8 cellular contexts compared by ENCODE assay signal in genomic region chr16:29815032-29815721, GRCh38. TPM values are rescaled to one million over a fixed set of nuclear protein-coding genes. Genes with fewer than 3 reads are reported as not detected.
A peak's percentile ranks its signal among the peaks of the same experiment; 100 is the strongest.
DNase-seq lines count a peak whose midpoint lies in the region; ATAC-seq, FAIRE-seq and TF ChIP-seq lines count a peak whose summit lies in the region.

No MANE protein-coding gene starts in this region.

- DNase-seq in GM12864 (ENCODE audit: low read depth): no peak
- DNase-seq in NT2/D1 (ENCODE audit: low read depth, low spot score): no peak
- peak in 2 of 4 experiments; percentile 30 to 43 for DNase-seq in K562 (ENCODE audit: extremely low read depth in 1 of 4, low spot score in 3 of 4)
- DNase-seq in left colon: peak; percentile 59 to 68
- DNase-seq in stomach: no peak
- DNase-seq in activated CD4-positive, CD25-positive, alpha-beta regulatory T cell treated with anti-CD3 and anti-CD28 coated beads, Interleukin-2, amount 50 U/mL, for 72 hours: no peak

- CTCF ChIA-PET in K562 (lab: Yijun Ruan, JAX; ENCODE audit: low intra/inter-chr PET ratio): interaction anchor here (0.7 to 1.9 kb wide), 2 partner anchors 115 to 208 kb away, joined by 5 read pairs; partner anchors contain the start of gene C16orf92

- ATAC-seq in K562 (no peak), left colon (no peak), HG03280 (IDR thresholded peaks at IDR 0.05; ENCODE audit: unreplicated experiment) (no peak), GM18498 (IDR thresholded peaks at IDR 0.05; ENCODE audit: unreplicated experiment) (no peak)

- peak overlapping the region; percentile 95 for H2AFZ ChIP-seq in K562 (ENCODE audit: low read depth, low read length)

- POLR2A ChIA-PET in K562 (lab: Yijun Ruan, JAX): interaction anchor here (0.6 to 2.5 kb wide), 9 partner anchors 8 to 250 kb away, joined by 3 to 8 read pairs (median 4); partner anchors contain the start of gene MAZ

- no peaks in the 10 kb centered on the region for H3K9me1 ChIP-seq in K562 (ENCODE audit: control insufficient read depth, insufficient read depth, low read length)

- intact Hi-C loops in K562 (cut with micrococcal nuclease) (loop anchor here (5.0 to 10.0 kb wide), 2 partner anchors 113 to 210 kb away; partner anchors contain the start of gene C16orf92), left colon (cut with DNase I, micrococcal nuclease) (no loop called here), stomach (cut with DNase I; ENCODE audit: low total_unique reads) (no loop called here)

- TF ChIP-seq EP300 in K562 (IDR thresholded peaks at IDR 0.05; ENCODE audit: low read length): no peak
- TF ChIP-seq EP300 in stomach (IDR thresholded peaks at IDR 0.05): no peak

- peaks cover 9% of the 10 kb centered on the region; the same call in 1 of the 2 replicates for H4K20me1 ChIP-seq in K562 (replicated peaks; ENCODE audit: control insufficient read depth, insufficient read depth, low read length)

- WGBS in K562 (ENCODE audit: insufficient coverage, low coverage, missing lambda C conversion rate): 11% methylated on average over 32 of the region's 39 CpGs
- WGBS in stomach, 5 donors: 4 to 7% (median 6%) methylated on average over 37 to 39 of the region's 39 CpGs

- no peak for TF ChIP-seq CTCF in GM12864 (IDR thresholded peaks at IDR 0.05; ENCODE audit: low read depth, low read length, missing control alignments)
- no peak for TF ChIP-seq CTCF in K562 (IDR thresholded peaks at IDR 0.05 in 2 of 3, conservative IDR thresholded peaks at IDR 0.05 in 1 of 3; ENCODE audit: insufficient read depth in 2 of 3, low read depth in 1 of 3, low read length in 3 of 3)
- TF ChIP-seq CTCF in stomach (IDR thresholded peaks at IDR 0.05): no peak

- H3K27ac ChIP-seq in K562 (ENCODE audit: extremely low read depth, low read depth, low read length) (peak overlapping the region; percentile 71; the same call in 2 of the 3 replicates), stomach (peak overlapping the region; percentile 12 to 98 (median 96))

- no peak for TF ChIP-seq RAD21 in K562 (CRISPR knock-in tag; conservative IDR thresholded peaks at IDR 0.05 in 1 of 2, IDR thresholded peaks at IDR 0.05 in 1 of 2)

- H3K36me3 ChIP-seq in NT2/D1 (ENCODE audit: insufficient read depth, insufficient read length, low read length) (peaks cover 30% of the 10 kb centered on the region), K562 (ENCODE audit: control insufficient read depth, insufficient read depth, low read length) (peaks cover 30% of the 10 kb centered on the region), stomach (peaks cover 0 to 23% (median 19%) of the 10 kb centered on the region in 4 donors)

- peak overlapping the region; percentile 86 for H3K9ac ChIP-seq in NT2/D1 (ENCODE audit: insufficient read length, low read depth)
- peak overlapping the region; percentile 62 to 88 for H3K9ac ChIP-seq in K562 (ENCODE audit: insufficient read depth in 1 of 2, low read depth in 2 of 2, low read length in 2 of 2)

- TF ChIP-seq POLR2A in K562 (conservative IDR thresholded peaks at IDR 0.05) (no peak), stomach (IDR thresholded peaks at IDR 0.05) (no peak)

- H3K4me2 ChIP-seq in K562 (ENCODE audit: insufficient read depth, low read length): peak overlapping the region; percentile 72

- peak overlapping the region; percentile 89 for H3K4me3 ChIP-seq in GM12864 (ENCODE audit: low read depth, low read length)
- H3K4me3 ChIP-seq in NT2/D1 (ENCODE audit: insufficient read length, low read depth): peak overlapping the region; percentile 92
- peak overlapping the region; percentile 68 for H3K4me3 ChIP-seq in K562
- H3K4me3 ChIP-seq in stomach: peak overlapping the region; percentile 64 to 87 (median 71)

- TSS peak; percentile 57 for BruUV-seq in K562 (replicated peaks; lab: Mats Ljungman, UMichigan)

- no peaks in the 10 kb centered on the region for H3K27me3 ChIP-seq in NT2/D1 (ENCODE audit: insufficient read depth, insufficient read length)
- no peaks in the 10 kb centered on the region for H3K27me3 ChIP-seq in K562 (ENCODE audit: control insufficient read depth in 2 of 2, insufficient read depth in 2 of 2, low read length in 2 of 2)
- peaks cover 0 to 22% (median 0%) of the 10 kb centered on the region in 3 donors for H3K27me3 ChIP-seq in stomach

- H3K79me2 ChIP-seq in K562 (ENCODE audit: control insufficient read depth, insufficient read depth, low read length): peaks cover 27% of the 10 kb centered on the region

- in situ Hi-C loops in K562 (cut with MboI): no loop called here

- H3K9me3 ChIP-seq in NT2/D1 (ENCODE audit: insufficient read depth, low read length) (no peaks in the 10 kb centered on the region), K562 (replicated peaks; ENCODE audit: control insufficient read depth, insufficient read depth, low read depth, low read length) (no peaks in the 10 kb centered on the region), stomach (no peaks in the 10 kb centered on the region)

- FAIRE-seq in K562 (lab: Jason Lieb, UNC): peak; percentile 32

- H3K4me1 ChIP-seq in NT2/D1 (ENCODE audit: insufficient read depth, insufficient read length): peaks cover 25% of the 10 kb centered on the region
- H3K4me1 ChIP-seq in K562 (replicated peaks in 1 of 2; ENCODE audit: control insufficient read depth in 2 of 2, insufficient read depth in 2 of 2, low read length in 2 of 2): peaks cover 30 to 73% of the 10 kb centered on the region in 2 experiments
- peaks cover 55 to 90% (median 88%) of the 10 kb centered on the region in 4 donors for H3K4me1 ChIP-seq in stomach

RNA-seq across cellular contexts. Expression of gene PAGR1, which starts 0.8 kb away (rescaled TPM):
- 8.4 and 14.4 TPM in 2 replicates for total RNA-seq in K562 (2011; cell fraction: chromatin; rRNA removed; ENCODE audit: low replicate concordance)
- 14.2 and 16.0 TPM in 2 replicates for total RNA-seq in K562 (2011; cell fraction: nucleolus; rRNA removed)
- total RNA-seq in K562 (2011; cell fraction: nucleoplasm; rRNA removed): 11.1 and 12.8 TPM in 2 replicates
- 58.2 and 68.3 TPM in 2 replicates for total RNA-seq in K562 (2014; rRNA removed)
- total RNA-seq in K562 (2014; rRNA removed; fragmentation: Illumina TruSeq; extraction: Trizol): 16.5 and 16.8 TPM in 2 replicates
- 40.7 and 42.2 TPM in 2 replicates for total RNA-seq in K562 (2015; rRNA removed; fragmentation: Illumina TruSeq; extraction: Trizol)
- total RNA-seq in K562 (2021): 33.3 and 36.0 TPM in 2 replicates
- polyA plus RNA-seq in K562 (2011; rRNA removed): 15.4 and 16.6 TPM in 2 replicates
- polyA plus RNA-seq in K562 (2011; cell fraction: cytosol; rRNA removed): 16.9 and 23.2 TPM in 2 replicates
- 11.9 and 16.8 TPM in 2 replicates for polyA plus RNA-seq in K562 (2011; cell fraction: nucleus; rRNA removed)
- polyA plus RNA-seq in K562 (2012): 21.5 and 32.5 TPM in 2 replicates
- 15.7 and 26.0 TPM in 2 replicates for polyA plus RNA-seq in K562 (2014; fragmentation: Illumina TruSeq; extraction: Trizol)
- 1 to 10 TPM; 1.4 to 4.5 TPM for polyA plus RNA-seq in K562 (2014; fragmentation: Nextera tagmentation; extraction: Ambion mirVana)
- 42.8 and 51.3 TPM in 2 replicates for polyA plus RNA-seq in K562 (2014; rRNA removed)
- 5.3 and 7.0 TPM in 2 replicates for polyA minus RNA-seq in K562 (2011; rRNA and poly(A)+ RNA removed)
- 7.3 and 12.9 TPM in 2 replicates for polyA minus RNA-seq in K562 (2011; cell fraction: cytosol; rRNA and poly(A)+ RNA removed)
- polyA minus RNA-seq in K562 (2011; cell fraction: nucleus; rRNA and poly(A)+ RNA removed): 10.0 and 13.6 TPM in 2 replicates
- total RNA-seq in left colon: 10 to 100 TPM; 16.8 to 17.4 TPM
- total RNA-seq in stomach: 100 to 1,000 TPM in 1 of 5 donors, 10 to 100 TPM in 3, 1 to 10 TPM in 1; 7.1 to 124 (median 19.8) TPM
- polyA plus RNA-seq in stomach: 10 to 100 TPM; 24.0 to 31.6 (median 27.1) TPM

RNA-seq across cellular contexts. Expression of gene PRRT2, which starts 3.2 kb away (rescaled TPM):
- 2.5 and 4.2 TPM in 2 replicates for total RNA-seq in K562 (2011; cell fraction: chromatin; rRNA removed; ENCODE audit: low replicate concordance)
- 1.7 and 2.8 TPM in 2 replicates for total RNA-seq in K562 (2011; cell fraction: nucleolus; rRNA removed)
- total RNA-seq in K562 (2011; cell fraction: nucleoplasm; rRNA removed): 2.1 and 6.5 TPM in 2 replicates
- total RNA-seq in K562 (2014; rRNA removed) (0.16 and 0.27 TPM in 2 replicates), K562 (2014; rRNA removed; fragmentation: Illumina TruSeq; extraction: Trizol) (0.11 TPM in 1 of 2 replicates, not detected in the other), K562 (2015; rRNA removed; fragmentation: Illumina TruSeq; extraction: Trizol) (0.25 and 0.38 TPM in 2 replicates), K562 (2021) (0.69 and 1.2 TPM in 2 replicates), left colon (1 to 10 TPM; 1.3 to 2.0 TPM), stomach (10 to 100 TPM in 1 of 5 donors, 1 to 10 TPM in 2, not detected in 2; 4.0 to 17.4 (median 4.6) TPM)
- polyA plus RNA-seq in K562 (2011; rRNA removed) (0.42 and 0.96 TPM in 2 replicates), K562 (2014; fragmentation: Illumina TruSeq; extraction: Trizol) (0.28 and 0.46 TPM in 2 replicates), K562 (2014; fragmentation: Nextera tagmentation; extraction: Ambion mirVana) (not detected), K562 (2014; rRNA removed) (0.81 and 1.0 TPM in 2 replicates), stomach (under 1 TPM in 2 of 3 donors, not detected in 1; 0.62 to 0.83 TPM)
- polyA plus RNA-seq in K562 (2011; cell fraction: cytosol; rRNA removed): 0.48 and 0.60 TPM in 2 replicates
- polyA plus RNA-seq in K562 (2011; cell fraction: nucleus; rRNA removed): 9.4 and 12.9 TPM in 2 replicates
- polyA plus RNA-seq in K562 (2012): 0.72 and 1.4 TPM in 2 replicates
- 0.25 and 0.30 TPM in 2 replicates for polyA minus RNA-seq in K562 (2011; rRNA and poly(A)+ RNA removed)
- polyA minus RNA-seq in K562 (2011; cell fraction: cytosol; rRNA and poly(A)+ RNA removed): not detected in 2 replicates
- polyA minus RNA-seq in K562 (2011; cell fraction: nucleus; rRNA and poly(A)+ RNA removed): 1.3 and 1.6 TPM in 2 replicates

RNA-seq across cellular contexts. Expression of gene MVP, which starts 5.1 kb away (rescaled TPM):
- 2.1 and 2.7 TPM in 2 replicates for total RNA-seq in K562 (2011; cell fraction: chromatin; rRNA removed; ENCODE audit: low replicate concordance)
- total RNA-seq in K562 (2011; cell fraction: nucleolus; rRNA removed): 0.83 and 2.1 TPM in 2 replicates
- 1.6 and 6.8 TPM in 2 replicates for total RNA-seq in K562 (2011; cell fraction: nucleoplasm; rRNA removed)
- total RNA-seq in K562 (2014; rRNA removed) (0.53 and 1.00 TPM in 2 replicates), K562 (2014; rRNA removed; fragmentation: Illumina TruSeq; extraction: Trizol) (0.41 and 0.65 TPM in 2 replicates), K562 (2015; rRNA removed; fragmentation: Illumina TruSeq; extraction: Trizol) (0.76 and 0.98 TPM in 2 replicates), K562 (2021) (1.4 and 1.9 TPM in 2 replicates), left colon (100 to 1,000 TPM; 467 to 578 TPM), stomach (100 to 1,000 TPM in 4 of 5 donors, 10 to 100 TPM in 1; 92.2 to 453 (median 154) TPM)
- polyA plus RNA-seq in K562 (2011; rRNA removed) (0.39 and 1.1 TPM in 2 replicates), K562 (2014; fragmentation: Illumina TruSeq; extraction: Trizol) (0.43 and 0.69 TPM in 2 replicates), K562 (2014; fragmentation: Nextera tagmentation; extraction: Ambion mirVana) (not detected), K562 (2014; rRNA removed) (0.66 and 1.1 TPM in 2 replicates), stomach (100 to 1,000 TPM; 101 to 122 (median 116) TPM)
- polyA plus RNA-seq in K562 (2011; cell fraction: cytosol; rRNA removed): 0.21 and 0.86 TPM in 2 replicates
- polyA plus RNA-seq in K562 (2011; cell fraction: nucleus; rRNA removed): 2.9 and 3.4 TPM in 2 replicates
- 2.1 and 3.5 TPM in 2 replicates for polyA plus RNA-seq in K562 (2012)
- 0.53 and 1.0 TPM in 2 replicates for polyA minus RNA-seq in K562 (2011; rRNA and poly(A)+ RNA removed)
- polyA minus RNA-seq in K562 (2011; cell fraction: cytosol; rRNA and poly(A)+ RNA removed): 2.4 and 2.7 TPM in 2 replicates
- 0.94 and 2.2 TPM in 2 replicates for polyA minus RNA-seq in K562 (2011; cell fraction: nucleus; rRNA and poly(A)+ RNA removed)

RNA-seq across cellular contexts. Expression of gene MAZ, which starts 8.8 kb away (rescaled TPM):
- 95.3 and 227 TPM in 2 replicates for total RNA-seq in K562 (2011; cell fraction: chromatin; rRNA removed; ENCODE audit: low replicate concordance)
- total RNA-seq in K562 (2011; cell fraction: nucleolus; rRNA removed): 242 and 255 TPM in 2 replicates
- total RNA-seq in K562 (2011; cell fraction: nucleoplasm; rRNA removed): 165 and 167 TPM in 2 replicates
- total RNA-seq in K562 (2014; rRNA removed): 414 and 504 TPM in 2 replicates
- total RNA-seq in K562 (2014; rRNA removed; fragmentation: Illumina TruSeq; extraction: Trizol): 196 and 250 TPM in 2 replicates
- 378 and 386 TPM in 2 replicates for total RNA-seq in K562 (2015; rRNA removed; fragmentation: Illumina TruSeq; extraction: Trizol)
- 518 and 532 TPM in 2 replicates for total RNA-seq in K562 (2021)
- 216 and 275 TPM in 2 replicates for polyA plus RNA-seq in K562 (2011; rRNA removed)
- 302 and 460 TPM in 2 replicates for polyA plus RNA-seq in K562 (2011; cell fraction: cytosol; rRNA removed)
- 274 and 319 TPM in 2 replicates for polyA plus RNA-seq in K562 (2011; cell fraction: nucleus; rRNA removed)
- polyA plus RNA-seq in K562 (2012): 576 and 597 TPM in 2 replicates
- polyA plus RNA-seq in K562 (2014; fragmentation: Illumina TruSeq; extraction: Trizol): 420 and 592 TPM in 2 replicates
- 10 to 100 TPM; 45.4 to 59.3 TPM for polyA plus RNA-seq in K562 (2014; fragmentation: Nextera tagmentation; extraction: Ambion mirVana)
- 225 and 259 TPM in 2 replicates for polyA plus RNA-seq in K562 (2014; rRNA removed)
- polyA minus RNA-seq in K562 (2011; rRNA and poly(A)+ RNA removed): 238 and 356 TPM in 2 replicates
- polyA minus RNA-seq in K562 (2011; cell fraction: cytosol; rRNA and poly(A)+ RNA removed): 360 and 377 TPM in 2 replicates
- polyA minus RNA-seq in K562 (2011; cell fraction: nucleus; rRNA and poly(A)+ RNA removed): 72.8 and 95.2 TPM in 2 replicates
- 100 to 1,000 TPM; 252 to 365 TPM for total RNA-seq in left colon
- total RNA-seq in stomach: 100 to 1,000 TPM in 4 of 5 donors, 10 to 100 TPM in 1; 11.7 to 865 (median 117) TPM
- 100 to 1,000 TPM in 2 of 3 donors, 10 to 100 TPM in 1; 79.9 to 160 (median 102) TPM for polyA plus RNA-seq in stomach

RNA-seq across cellular contexts. Expression of gene KIF22, which starts 24.6 kb away (rescaled TPM):
- total RNA-seq in K562 (2011; cell fraction: chromatin; rRNA removed; ENCODE audit: low replicate concordance): 212 and 457 TPM in 2 replicates
- 330 and 338 TPM in 2 replicates for total RNA-seq in K562 (2011; cell fraction: nucleolus; rRNA removed)
- 225 and 251 TPM in 2 replicates for total RNA-seq in K562 (2011; cell fraction: nucleoplasm; rRNA removed)
- total RNA-seq in K562 (2014; rRNA removed) (131 and 146 TPM in 2 replicates), K562 (2014; rRNA removed; fragmentation: Illumina TruSeq; extraction: Trizol) (84.2 and 106 TPM in 2 replicates), K562 (2015; rRNA removed; fragmentation: Illumina TruSeq; extraction: Trizol) (115 and 117 TPM in 2 replicates), K562 (2021) (146 and 156 TPM in 2 replicates), left colon (10 to 100 TPM; 53.0 to 55.2 TPM), stomach (100 to 1,000 TPM in 1 of 5 donors, 10 to 100 TPM in 4; 11.1 to 229 (median 26.8) TPM)
- polyA plus RNA-seq in K562 (2011; rRNA removed) (232 and 251 TPM in 2 replicates), K562 (2014; fragmentation: Illumina TruSeq; extraction: Trizol) (144 and 171 TPM in 2 replicates), K562 (2014; fragmentation: Nextera tagmentation; extraction: Ambion mirVana) (10 to 100 TPM in 1 of 2 experiments, 1 to 10 TPM in 1; 8.7 to 18.2 TPM), K562 (2014; rRNA removed) (180 and 185 TPM in 2 replicates), stomach (10 to 100 TPM; 53.6 to 88.5 (median 59.2) TPM)
- 202 and 227 TPM in 2 replicates for polyA plus RNA-seq in K562 (2011; cell fraction: cytosol; rRNA removed)
- 549 and 656 TPM in 2 replicates for polyA plus RNA-seq in K562 (2011; cell fraction: nucleus; rRNA removed)
- polyA plus RNA-seq in K562 (2012): 111 and 163 TPM in 2 replicates
- 154 and 186 TPM in 2 replicates for polyA minus RNA-seq in K562 (2011; rRNA and poly(A)+ RNA removed)
- polyA minus RNA-seq in K562 (2011; cell fraction: cytosol; rRNA and poly(A)+ RNA removed): 92.9 and 122 TPM in 2 replicates
- 267 and 269 TPM in 2 replicates for polyA minus RNA-seq in K562 (2011; cell fraction: nucleus; rRNA and poly(A)+ RNA removed)

Comparison
In these comparisons a context has a peak if more than half of its experiments do, and no peak if none do; other contexts are left out.
1. DNase-seq: peak in left colon (2 of 2); none in GM12864 (single experiment), NT2/D1 (single experiment), stomach (single experiment) and activated CD4-positive, CD25-positive, alpha-beta regulatory T cell treated with anti-CD3 and anti-CD28 coated beads, Interleukin-2, amount 50 U/mL, for 72 hours (single experiment).
2. RNA of gene MVP, which starts 5.1 kb away (total RNA-seq): 467 to 578 TPM in left colon and 92.2 to 453 TPM in stomach; 0.41 to 6.8 TPM in K562; every median in the first group is over 10 times any median in the second.
3. Peak in every context shown above with its lines, with median percentiles within 50 percentile points of each other: H3K4me3 ChIP-seq.